6 cellular contexts compared by ENCODE assay signal in genomic region chr15:85254961-85255360, GRCh38.
DNase-seq lines count a peak whose midpoint lies in the region; ATAC-seq and TF ChIP-seq lines count a peak whose summit lies in the region.
"Not testable (repeated sequence)": the region's sequence is repeated elsewhere in the genome, so short reads cannot be mapped to it uniquely, and the experiment has no call there.

No MANE protein-coding gene starts in this region.

- intact Hi-C loops in vagina (cut with DNase I): not testable (repeated sequence)

- not testable (repeated sequence) for H3K4me3 ChIP-seq in GM23338; endodermal cell (ENCODE audit: low read length); vagina

- POLR2A ChIA-PET in WTC11 (lab: Charles Lee): not testable (repeated sequence)

- not testable (repeated sequence) for TF ChIP-seq POLR2A in vagina (IDR thresholded peaks at IDR 0.05)

- not testable (repeated sequence) for H3K4me1 ChIP-seq in GM23338 (ENCODE audit: insufficient read depth); endodermal cell (ENCODE audit: control insufficient read depth, insufficient read depth, low read length); vagina

- not testable (repeated sequence) for H3K9me3 ChIP-seq in endodermal cell (ENCODE audit: control insufficient read depth, low read length); vagina

- H3K27ac ChIP-seq in GM23338 (ENCODE audit: low read depth); endodermal cell (ENCODE audit: low read depth, low read length); vagina: not testable (repeated sequence)

- not testable (repeated sequence) for H3K27me3 Mint-ChIP-seq in GM23338 (ENCODE audit: insufficient read depth, low read depth, poor library complexity); WTC11 (ENCODE audit: low read depth); endodermal cell (ENCODE audit: insufficient read depth)

- not testable (repeated sequence) for H3K9me2 ChIP-seq in GM23338 (ENCODE audit: insufficient read depth)

- not testable (repeated sequence) for H3K4me3 Mint-ChIP-seq in GM23338, WTC11, endodermal cell

- not testable (repeated sequence) for H3K36me3 ChIP-seq in GM23338 (ENCODE audit: insufficient read depth); endodermal cell (ENCODE audit: control insufficient read depth, insufficient read depth, low read length); vagina

- not testable (repeated sequence) for H2AFZ ChIP-seq in GM23338

- ATAC-seq in GM23338: peak; percentile 38
- peak; percentile 28 for ATAC-seq in WTC11

- 86% methylated on average over 8 of the region's 9 CpGs; no CpG with 5 or more reads in 1 of the 2 experiments for WGBS in endodermal cell (ENCODE audit: insufficient coverage in 1 of 2, insufficient read length in 1 of 2), 2 experiments

- H3K4me2 ChIP-seq in GM23338: not testable (repeated sequence)

- not testable (repeated sequence) for H3K9me3 Mint-ChIP-seq in GM23338, WTC11, endodermal cell

- not testable (repeated sequence) for H3K79me2 ChIP-seq in GM23338 (replicated peaks; ENCODE audit: insufficient read depth)

- H3K27ac Mint-ChIP-seq in GM23338, WTC11, endodermal cell: not testable (repeated sequence)

- not testable (repeated sequence) for DNase-seq in GM23338 (ENCODE audit: low spot score); WTC11 (ENCODE audit: low spot score)
- peak; percentile 46 for DNase-seq in activated effector memory CD4-positive, alpha-beta T cell treated with anti-CD3 and anti-CD28 coated beads, Interleukin-2, amount 50 U/mL, for 16 hours
- peak; percentile 43 for DNase-seq in endodermal cell
- peak; percentile 22 for DNase-seq in islet precursor cell
- peak; percentile 22 to 46 for DNase-seq in vagina (ENCODE audit: extremely low spot score in 2 of 2)

- not testable (repeated sequence) for H4K20me1 ChIP-seq in GM23338 (replicated peaks; ENCODE audit: insufficient read depth)

- H3K27me3 ChIP-seq in GM23338 (ENCODE audit: insufficient read depth); endodermal cell (ENCODE audit: control insufficient read depth, insufficient read depth, low read length, poor library complexity, severe bottlenecking); vagina: not testable (repeated sequence)

- TF ChIP-seq CTCF in GM23338 (conservative IDR thresholded peaks at IDR 0.05; ENCODE audit: low read depth in 2 of 2) (peak in 1 of 2 experiments; percentile 22; a peak in 2 of 4 replicates), endodermal cell (conservative IDR thresholded peaks at IDR 0.05) (peak; percentile 43)
- not testable (repeated sequence) for TF ChIP-seq CTCF in WTC11 (IDR thresholded peaks at IDR 0.05); vagina (IDR thresholded peaks at IDR 0.05)

- not testable (repeated sequence) for H3K36me3 Mint-ChIP-seq in GM23338 (ENCODE audit: low read depth); WTC11; endodermal cell (ENCODE audit: low read depth)

- H3K4me1 Mint-ChIP-seq in GM23338, WTC11, endodermal cell: not testable (repeated sequence)

- not testable (repeated sequence) for H3K9ac ChIP-seq in endodermal cell (ENCODE audit: extremely low read depth, low read length, poor library complexity, severe bottlenecking)

- not testable (repeated sequence) for H3F3A ChIP-seq in GM23338 (replicated peaks; ENCODE audit: low read depth)

- CTCF ChIA-PET in WTC11 (lab: Charles Lee): not testable (repeated sequence)
